7 cellular contexts compared by ENCODE assay signal in the genomic region with DNA sequence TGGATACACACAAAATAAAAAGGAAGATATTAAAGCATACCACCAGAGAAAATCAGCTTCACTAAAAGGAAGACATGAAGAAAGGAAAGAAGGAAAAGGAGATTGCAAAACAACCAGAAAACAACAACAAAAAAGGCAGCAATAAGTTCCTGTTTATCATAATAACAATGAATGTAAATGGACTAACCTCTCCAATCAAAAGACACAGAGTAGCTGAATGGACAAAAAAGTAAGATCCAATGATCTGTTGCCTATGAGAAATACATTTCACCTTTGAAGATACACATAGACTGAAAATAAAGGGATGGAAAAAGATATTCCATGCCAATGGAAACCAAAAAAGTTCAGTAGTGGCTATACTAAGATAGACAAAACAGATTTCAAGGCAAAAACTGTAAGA.
"Had no signal": no experiment of that assay in that cellular context is flagged by ENCODE, and none has a peak within 500 bp of the region (broad histone marks: within the 10 kb centered on the region; RNA-seq: fewer than 3 reads in every experiment).

No MANE protein-coding gene starts in this region.

- DNase-seq: GDM1, GF-D8 had no signal

- ATAC-seq: GM12878 had no signal

- FAIRE-seq: GM12878, GM12891, GM12892, GM18507, GM19239 had no signal

- H3K4me3 ChIP-seq: GM12878 had no signal
